ENCODE assay signal across 22 cellular contexts in genomic region chr10:11521860-11522259, GRCh38.
DNase-seq lines count a peak whose midpoint lies in the region; ATAC-seq and TF ChIP-seq lines count a peak whose summit lies in the region.
"Had no signal": no experiment of that assay in that cellular context is flagged by ENCODE, and none has a peak within 500 bp of the region (broad histone marks: within the 10 kb centered on the region; RNA-seq: fewer than 3 reads in every experiment).

No MANE protein-coding gene starts in this region.

- DNase-seq in Right ventricle myocardium superior = no peak
- no peak for DNase-seq in right atrium auricular region (ENCODE audit: low spot score)
- peak; percentile 67 to 74 for DNase-seq in cardiac fibroblast (ENCODE audit: low read depth in 2 of 2)
- no peak for DNase-seq in left ventricle myocardium superior
- no peak for DNase-seq in HPDE6-E6E7 (ENCODE audit: extremely low spot score)
- DNase-seq in hepatic stellate cell (ENCODE audit: low spot score) = no peak
- DNase-seq in SW480 (ENCODE audit: low spot score) = no peak
- DNase-seq: ACHN; activated CD4-positive, alpha-beta T cell treated with anti-CD3 and anti-CD28 coated beads for 1 hour; activated naive CD8-positive, alpha-beta T cell treated with anti-CD3 and anti-CD28 coated beads for 36 hours; brain microvascular endothelial cell; dermis blood vessel endothelial cell; HFFc6; lower lobe of right lung; NCI-H1694 treated with DMSO at 0.1 percent for 48 hours; NCI-H345; NK-92 treated with Interleukin-12 subunit alpha and Interleukin-12 subunit beta, amount 100 ng/mL, for 24 hours; ovary; RPMI8226; stimulated activated naive B cell treated with anti-CD40 and anti-IgM and Interleukin-4, amounts not matched to agents 10 μg/mL and 1 μg/mL and 100 μg/mL, for 72 hours had no signal

- H3K27me3 ChIP-seq in right atrium auricular region = no peaks in the 10 kb centered on the region
- H3K27me3 ChIP-seq: brain microvascular endothelial cell, ovary had no signal

- no peaks in the 10 kb centered on the region for H3K9me3 ChIP-seq in right atrium auricular region
- H3K9me3 ChIP-seq: lower lobe of right lung, ovary had no signal

- peak overlapping the region in 1 of 2 donors; percentile 24 for H3K27ac ChIP-seq in right atrium auricular region
- H3K27ac ChIP-seq: brain microvascular endothelial cell, lower lobe of right lung, ovary had no signal

- peak; percentile 71 for ATAC-seq in Right ventricle myocardium superior (ENCODE audit: poor library complexity)
- ATAC-seq in left ventricle myocardium superior = peak; percentile 56
- no peak for ATAC-seq in HG02970 (IDR thresholded peaks at IDR 0.05; ENCODE audit: low FRiP score, unreplicated experiment)
- ATAC-seq: sciatic nerve; stimulated activated naive B cell treated with anti-CD40 and anti-IgM and Interleukin-4, amounts not matched to agents 10 μg/mL and 1 μg/mL and 100 μg/mL, for 72 hours had no signal

- no peaks in the 10 kb centered on the region for H3K36me3 ChIP-seq in right atrium auricular region
- H3K36me3 ChIP-seq: brain microvascular endothelial cell, lower lobe of right lung, ovary had no signal

- intact Hi-C loops in Right ventricle myocardium superior (cut with DNase I) = loop anchor here (10.0 kb wide), 1 partner anchor 93 kb away; the partner anchor contains the start of gene USP6NL
- intact Hi-C loops in left ventricle myocardium superior (cut with micrococcal nuclease) = no loop called here

- H3K4me1 ChIP-seq in right atrium auricular region = peaks cover 0 to 19% of the 10 kb centered on the region in 2 donors

- H3K4me3 ChIP-seq in right atrium auricular region (no peak overlapping the region), cardiac fibroblast (replicated peaks in 1 of 2; ENCODE audit: low read depth in 2 of 2, low read length in 2 of 2) (no peak overlapping the region)
- H3K4me3 ChIP-seq: lower lobe of right lung, ovary had no signal

- TF ChIP-seq CTCF in right atrium auricular region (IDR thresholded peaks at IDR 0.05) (no peak), cardiac fibroblast (IDR thresholded peaks at IDR 0.05; ENCODE audit: low read depth, low read length) (no peak)

Comparison
In these comparisons a context has a peak if more than half of its experiments do, and no peak if none do; other contexts are left out.
1. DNase-seq: peak in cardiac fibroblast (2 of 2); none in Right ventricle myocardium superior (single experiment), right atrium auricular region (single experiment), left ventricle myocardium superior (single experiment), HPDE6-E6E7 (single experiment), hepatic stellate cell (single experiment) and SW480 (single experiment).